Comparison of ENCODE assay signal across 23 cellular contexts in genomic region chr18:65349635-65350034, GRCh38.
"Had no signal": no experiment of that assay in that cellular context is flagged by ENCODE, and none has a peak within 500 bp of the region (broad histone marks: within the 10 kb centered on the region; RNA-seq: fewer than 3 reads in every experiment).

No MANE protein-coding gene starts in this region.

- H3K4me3 ChIP-seq: coronary artery, dorsolateral prefrontal cortex, esophagus muscularis mucosa, gastroesophageal sphincter, heart left ventricle, hepatocyte, left lung, lower lobe of right lung, mucosa of descending colon had no signal

- H3K9me3 ChIP-seq: esophagus muscularis mucosa, gastroesophageal sphincter, heart left ventricle, left lung, lower lobe of right lung, mucosa of descending colon had no signal

- ATAC-seq: foreskin keratinocyte, gastroesophageal sphincter, heart left ventricle, left cardiac atrium, left lung, left ventricle myocardium superior, lower lobe of right lung, mucosa of descending colon had no signal

- H3K36me3 ChIP-seq: esophagus muscularis mucosa, gastroesophageal sphincter, heart left ventricle, left lung, lower lobe of right lung had no signal

- DNase-seq: dermis blood vessel endothelial cell; dorsolateral prefrontal cortex; effector CD4-positive, alpha-beta T cell; effector memory CD4-positive, alpha-beta T cell; foreskin keratinocyte; heart left ventricle; hypothalamus; left cardiac atrium; left lung; left ventricle myocardium superior; lower lobe of right lung; mesenchymal stem cell; mucosa of descending colon; naive B cell had no signal

- FAIRE-seq: colon, endothelial cell of umbilical vein, frontal cortex, islet of Langerhans, keratinocyte had no signal

- H3K27ac ChIP-seq: coronary artery, dorsolateral prefrontal cortex, esophagus muscularis mucosa, foreskin keratinocyte, gastroesophageal sphincter, heart left ventricle, hepatocyte, left lung, lower lobe of right lung had no signal

- H2AFZ ChIP-seq: hepatocyte had no signal

- H3K27me3 ChIP-seq: dorsolateral prefrontal cortex, esophagus muscularis mucosa, foreskin keratinocyte, gastroesophageal sphincter, heart left ventricle, hepatocyte, left lung had no signal

- H3K4me1 ChIP-seq: esophagus muscularis mucosa, foreskin keratinocyte, gastroesophageal sphincter, heart left ventricle, left lung, lower lobe of right lung had no signal

- H3K79me2 ChIP-seq: hepatocyte had no signal

- H3K4me2 ChIP-seq: hepatocyte had no signal
